Comparison of ENCODE assay signal across 7 cellular contexts in genomic region chr9:127763918-127764384, GRCh38.
A peak's percentile ranks its signal among the peaks of the same experiment; 100 is the strongest.
DNase-seq lines count a peak whose midpoint lies in the region; ATAC-seq and TF ChIP-seq lines count a peak whose summit lies in the region.

No MANE protein-coding gene starts in this region.

- H3K9me3 Mint-ChIP-seq in effector memory CD8-positive, alpha-beta T cell: no peaks in the 10 kb centered on the region
- no peaks in the 10 kb centered on the region for H3K9me3 Mint-ChIP-seq in nephron

- H3K4me1 Mint-ChIP-seq in effector memory CD8-positive, alpha-beta T cell (ENCODE audit: low read depth in 2 of 2): peaks cover 57 to 62% of the 10 kb centered on the region in 2 donors
- H3K4me1 Mint-ChIP-seq in nephron: peaks cover 30% of the 10 kb centered on the region

- peak; percentile 51 for DNase-seq in RKO (ENCODE audit: low spot score)
- no peak for DNase-seq in effector memory CD8-positive, alpha-beta T cell
- DNase-seq in DMS 273 treated with DMSO at 0.1 percent for 48 hours (lab: John Stamatoyannopoulos, UW): no peak

- peak; percentile 66 for TF ChIP-seq CTCF in GM12874 (IDR thresholded peaks at IDR 0.05; ENCODE audit: insufficient read depth, low read depth, low read length)
- TF ChIP-seq CTCF in nephron (IDR thresholded peaks at IDR 0.05; ENCODE audit: unreplicated experiment in 3 of 3): peak in 1 of 3 experiments; percentile 19

- no peak overlapping the region for H3K4me3 Mint-ChIP-seq in effector memory CD8-positive, alpha-beta T cell
- no peak overlapping the region for H3K4me3 Mint-ChIP-seq in nephron

- H3K36me3 Mint-ChIP-seq in effector memory CD8-positive, alpha-beta T cell (ENCODE audit: insufficient read depth): peaks cover 56% of the 10 kb centered on the region
- peaks cover 11% of the 10 kb centered on the region for H3K36me3 Mint-ChIP-seq in nephron (ENCODE audit: low read depth)

- no peaks in the 10 kb centered on the region for H3K27me3 Mint-ChIP-seq in effector memory CD8-positive, alpha-beta T cell
- peaks cover 12% of the 10 kb centered on the region for H3K27me3 Mint-ChIP-seq in nephron (ENCODE audit: low read depth)

- H3K27ac Mint-ChIP-seq in effector memory CD8-positive, alpha-beta T cell: peak overlapping the region; percentile 95
- peak overlapping the region; percentile 73 to 90 (median 86) for H3K27ac Mint-ChIP-seq in nephron

- ATAC-seq in effector memory CD8-positive, alpha-beta T cell (replicated peaks): peak; percentile 50
- no peak for ATAC-seq in GM18909 (IDR thresholded peaks at IDR 0.05; ENCODE audit: poor library complexity, unreplicated experiment)
- ATAC-seq in GM19351 (IDR thresholded peaks at IDR 0.05; ENCODE audit: unreplicated experiment): no peak
